9 cellular contexts compared by ENCODE assay signal in genomic region chr22:21442646-21443045, GRCh38. TPM values are rescaled to one million over a fixed set of nuclear protein-coding genes. Genes with fewer than 3 reads are reported as not detected.
DNase-seq lines count a peak whose midpoint lies in the region; ATAC-seq and TF ChIP-seq lines count a peak whose summit lies in the region.
"Not testable (repeated sequence)": the region's sequence is repeated elsewhere in the genome, so short reads cannot be mapped to it uniquely, and the experiment has no call there.
"Had no signal": no experiment of that assay in that cellular context is flagged by ENCODE, and none has a peak within 500 bp of the region (broad histone marks: within the 10 kb centered on the region; RNA-seq: fewer than 3 reads in every experiment).

No MANE protein-coding gene starts in this region.

- H3K4me3 Mint-ChIP-seq in activated CD4-positive, alpha-beta memory T cell treated with anti-CD3 and anti-CD28 coated beads, Interleukin-2, amount 10 ng/mL, durations not matched to agents 7 days and 5 days; brain: not testable (repeated sequence)

- H3K27me3 ChIP-seq in BLaER1 treated with 17β-estradiol and CSF1 and Interleukin-3, amounts not matched to agents 10 nM and 100 nM; heart left ventricle; thyroid gland: not testable (repeated sequence)

- peak; percentile 9 for DNase-seq in activated CD4-positive, alpha-beta memory T cell treated with anti-CD3 and anti-CD28 coated beads, Interleukin-2, amount 10 ng/mL, durations not matched to agents 7 days and 5 days
- DNase-seq in heart left ventricle (peak in 3 of 5 donors; percentile 14 to 24 (median 22)), left lobe of liver (ENCODE audit: low spot score) (peak; percentile 37), mucosa of gallbladder (ENCODE audit: low spot score) (peak; percentile 7), posterior vena cava (ENCODE audit: low spot score) (peak; percentile 47)
- not testable (repeated sequence) for DNase-seq in thyroid gland

- not testable (repeated sequence) for H3K4me1 Mint-ChIP-seq in activated CD4-positive, alpha-beta memory T cell treated with anti-CD3 and anti-CD28 coated beads, Interleukin-2, amount 10 ng/mL, durations not matched to agents 7 days and 5 days; brain

- H3K9me3 ChIP-seq in BLaER1 treated with 17β-estradiol and CSF1 and Interleukin-3, amounts not matched to agents 10 nM and 100 nM (replicated peaks in 1 of 11); heart left ventricle; thyroid gland: not testable (repeated sequence)

- intact Hi-C loops in heart left ventricle (cut with DNase I); posterior vena cava (cut with DNase I); thyroid gland (cut with DNase I): not testable (repeated sequence)

- not testable (repeated sequence) for H3K36me3 Mint-ChIP-seq in activated CD4-positive, alpha-beta memory T cell treated with anti-CD3 and anti-CD28 coated beads, Interleukin-2, amount 10 ng/mL, durations not matched to agents 7 days and 5 days (ENCODE audit: low read depth); brain

- not testable (repeated sequence) for TF ChIP-seq POLR2A in heart left ventricle (IDR thresholded peaks at IDR 0.05); thyroid gland (IDR thresholded peaks at IDR 0.05)

- peak overlapping the region in 7 of 11 experiments; percentile 12 to 52 (median 46); a peak in 7 of 22 replicates for H3K9ac ChIP-seq in BLaER1 treated with 17β-estradiol and CSF1 and Interleukin-3, amounts not matched to agents 10 nM and 100 nM

- peaks cover 42 to 54% (median 50%) of the 10 kb centered on the region in 11 experiments for H4K20me1 ChIP-seq in BLaER1 treated with 17β-estradiol and CSF1 and Interleukin-3, amounts not matched to agents 10 nM and 100 nM

- H3K36me3 ChIP-seq in BLaER1 treated with 17β-estradiol and CSF1 and Interleukin-3, amounts not matched to agents 10 nM and 100 nM = peaks cover 27 to 47% (median 44%) of the 10 kb centered on the region in 11 experiments; a peak in 21 of 22 replicates
- H3K36me3 ChIP-seq in heart left ventricle = peaks cover 0 to 37% (median 23%) of the 10 kb centered on the region in 9 donors
- peaks cover 11 to 20% of the 10 kb centered on the region in 2 donors for H3K36me3 ChIP-seq in thyroid gland

- not testable (repeated sequence) for TF ChIP-seq CTCF in brain (conservative IDR thresholded peaks at IDR 0.05); heart left ventricle (IDR thresholded peaks at IDR 0.05); thyroid gland (IDR thresholded peaks at IDR 0.05)

- H3K4me2 ChIP-seq in BLaER1 treated with 17β-estradiol and CSF1 and Interleukin-3, amounts not matched to agents 10 nM and 100 nM = peak overlapping the region; percentile 48 to 87 (median 77)

- H3K4me1 ChIP-seq in BLaER1 treated with 17β-estradiol and CSF1 and Interleukin-3, amounts not matched to agents 10 nM and 100 nM = peaks cover 19 to 58% (median 51%) of the 10 kb centered on the region in 10 experiments
- not testable (repeated sequence) for H3K4me1 ChIP-seq in heart left ventricle
- peaks cover 13 to 14% of the 10 kb centered on the region in 2 donors for H3K4me1 ChIP-seq in thyroid gland

- H3K27me3 Mint-ChIP-seq in activated CD4-positive, alpha-beta memory T cell treated with anti-CD3 and anti-CD28 coated beads, Interleukin-2, amount 10 ng/mL, durations not matched to agents 7 days and 5 days; brain: not testable (repeated sequence)

- peak overlapping the region in 9 of 11 experiments; percentile 2 to 66 (median 58); a peak in 15 of 22 replicates for H3K27ac ChIP-seq in BLaER1 treated with 17β-estradiol and CSF1 and Interleukin-3, amounts not matched to agents 10 nM and 100 nM
- not testable (repeated sequence) for H3K27ac ChIP-seq in heart left ventricle
- peak overlapping the region in 2 of 3 donors; percentile 20 to 33 for H3K27ac ChIP-seq in thyroid gland

- not testable (repeated sequence) for H3K4me3 ChIP-seq in BLaER1 treated with 17β-estradiol and CSF1 and Interleukin-3, amounts not matched to agents 10 nM and 100 nM; heart left ventricle; thyroid gland (replicated peaks in 1 of 3)

- POLR2A ChIA-PET in activated CD4-positive, alpha-beta memory T cell treated with anti-CD3 and anti-CD28 coated beads, Interleukin-2, amount 10 ng/mL, durations not matched to agents 7 days and 5 days (lab: Charles Lee) = not testable (repeated sequence)

- 68 to 100% (median 76%) methylated on average over 1 to 6 of the region's 15 CpGs; no CpG with 5 or more reads in 1 of the 4 donors for WGBS in heart left ventricle, 4 donors
- WGBS in thyroid gland, 2 donors = no CpG with 5 or more reads among the region's 15 CpGs

- not testable (repeated sequence) for H3K27ac Mint-ChIP-seq in activated CD4-positive, alpha-beta memory T cell treated with anti-CD3 and anti-CD28 coated beads, Interleukin-2, amount 10 ng/mL, durations not matched to agents 7 days and 5 days
- H3K27ac Mint-ChIP-seq in brain = peak overlapping the region in 3 of 5 experiments; percentile 84 to 95 (median 94)

- not testable (repeated sequence) for H3K9me3 Mint-ChIP-seq in activated CD4-positive, alpha-beta memory T cell treated with anti-CD3 and anti-CD28 coated beads, Interleukin-2, amount 10 ng/mL, durations not matched to agents 7 days and 5 days; brain

- not testable (repeated sequence) for ATAC-seq in heart left ventricle, left lobe of liver

- CTCF ChIA-PET in activated CD4-positive, alpha-beta memory T cell treated with anti-CD3 and anti-CD28 coated beads, Interleukin-2, amount 10 ng/mL, durations not matched to agents 7 days and 5 days (lab: Charles Lee) = not testable (repeated sequence)

RNA-seq across cellular contexts. Expression of gene TMEM191C, which starts 24.5 kb away (rescaled TPM):
- 1 to 10 TPM in 1 of 2 experiments, under 1 TPM in 1; 0.48 to 1.4 TPM for total RNA-seq in activated CD4-positive, alpha-beta memory T cell treated with anti-CD3 and anti-CD28 coated beads, Interleukin-2, amount 10 ng/mL, durations not matched to agents 7 days and 5 days
- polyA plus RNA-seq in brain (ENCODE audit: insufficient read depth, low read depth, low replicate concordance) = 0.54 TPM
- total RNA-seq in heart left ventricle = 1 to 10 TPM in 1 of 9 donors, under 1 TPM in 7, not detected in 1; 0.14 to 1.7 (median 0.47) TPM
- under 1 TPM; 0.35 to 0.76 TPM for polyA plus RNA-seq in heart left ventricle
- total RNA-seq in left lobe of liver = 0.78 TPM
- total RNA-seq in mucosa of gallbladder = 2.8 TPM
- total RNA-seq in posterior vena cava = under 1 TPM; 0.51 to 0.81 TPM
- total RNA-seq in thyroid gland = 1 to 10 TPM in 1 of 4 donors, under 1 TPM in 3; 0.20 to 3.9 (median 0.91) TPM
- total RNA-seq: M059J had no signal

RNA-seq across cellular contexts. Expression of gene HIC2, which starts 25.5 kb away (rescaled TPM):
- 1 to 10 TPM; 3.9 to 4.0 TPM for total RNA-seq in activated CD4-positive, alpha-beta memory T cell treated with anti-CD3 and anti-CD28 coated beads, Interleukin-2, amount 10 ng/mL, durations not matched to agents 7 days and 5 days
- polyA plus RNA-seq in brain (ENCODE audit: insufficient read depth, low read depth, low replicate concordance) (1.7 TPM), heart left ventricle (1 to 10 TPM; 1.4 to 1.6 TPM)
- total RNA-seq in heart left ventricle (1 to 10 TPM; 1.1 to 2.8 (median 2.0) TPM), left lobe of liver (2.1 TPM), mucosa of gallbladder (4.5 TPM), posterior vena cava (1 to 10 TPM; 3.3 to 3.8 TPM), thyroid gland (1 to 10 TPM; 4.7 to 7.7 (median 6.5) TPM)

RNA-seq across cellular contexts. Expression of gene RIMBP3B, which starts 59.1 kb away (rescaled TPM):
- under 1 TPM; 0.55 to 0.81 TPM for total RNA-seq in activated CD4-positive, alpha-beta memory T cell treated with anti-CD3 and anti-CD28 coated beads, Interleukin-2, amount 10 ng/mL, durations not matched to agents 7 days and 5 days
- polyA plus RNA-seq in brain (ENCODE audit: insufficient read depth, low read depth, low replicate concordance) (0.34 TPM), heart left ventricle (under 1 TPM in 1 of 2 donors, not detected in 1; 0.06 TPM)
- total RNA-seq in heart left ventricle (under 1 TPM in 5 of 9 donors, not detected in 4; 0.05 to 0.38 (median 0.12) TPM), left lobe of liver (0.08 TPM), mucosa of gallbladder (1.0 TPM), posterior vena cava (under 1 TPM; 0.19 to 0.42 TPM), thyroid gland (under 1 TPM in 1 of 4 donors, not detected in 3; 0.54 TPM)
